ENCODE assay signal across 8 cellular contexts in genomic region chr3:129398803-129399144, GRCh38. TPM values are rescaled to one million over a fixed set of nuclear protein-coding genes. Genes with fewer than 3 reads are reported as not detected.
DNase-seq lines count a peak whose midpoint lies in the region; ATAC-seq and TF ChIP-seq lines count a peak whose summit lies in the region.

No MANE protein-coding gene starts in this region.

- H3K9me3 Mint-ChIP-seq in activated B cell treated with CpG ODN at 0.5 μM for 24 hours (no peaks in the 10 kb centered on the region), neural crest cell (no peaks in the 10 kb centered on the region)

- ATAC-seq in HG03025 (IDR thresholded peaks at IDR 0.05; ENCODE audit: low FRiP score, unreplicated experiment), result peak; percentile 7
- peak; percentile 22 for ATAC-seq in activated B cell treated with CpG ODN at 0.5 μM for 24 hours (ENCODE audit: low read depth)
- no peak for ATAC-seq in HG03571 (IDR thresholded peaks at IDR 0.05; ENCODE audit: unreplicated experiment)

- H3K4me1 Mint-ChIP-seq in activated B cell treated with CpG ODN at 0.5 μM for 24 hours, result peaks cover 40% of the 10 kb centered on the region
- H3K4me1 Mint-ChIP-seq in neural crest cell, result peaks cover 22% of the 10 kb centered on the region

- H3K9me3 ChIP-seq in esophagus muscularis mucosa, result no peaks in the 10 kb centered on the region

- DNase-seq in GM12864 (ENCODE audit: low read depth) (no peak), activated B cell treated with CpG ODN at 0.5 μM for 24 hours (no peak), esophagus muscularis mucosa (ENCODE audit: extremely low spot score) (no peak), neural crest cell (ENCODE audit: low read depth, low spot score) (peak; percentile 9), OCI-M1 (lab: John Stamatoyannopoulos, UW) (no peak), SHP77 (lab: John Stamatoyannopoulos, UW) (no peak)

- peak overlapping the region; percentile 85 to 90 (median 86) for H3K27ac ChIP-seq in esophagus muscularis mucosa (replicated peaks in 1 of 4)

- TF ChIP-seq CTCF in GM12864 (IDR thresholded peaks at IDR 0.05; ENCODE audit: low read depth, low read length, missing control alignments) (no peak), activated B cell treated with CpG ODN at 0.5 μM for 24 hours (IDR thresholded peaks at IDR 0.05) (no peak), esophagus muscularis mucosa (IDR thresholded peaks at IDR 0.05) (no peak), neural crest cell (conservative IDR thresholded peaks at IDR 0.05) (no peak)

- WGBS in esophagus muscularis mucosa, result 4% methylated on average over 9 of the region's 18 CpGs

- POLR2A ChIA-PET in activated B cell treated with CpG ODN at 0.5 μM for 24 hours (lab: Charles Lee), result interaction anchor here (0.7 to 4.5 kb wide), 3 partner anchors 32 to 41 kb away, joined by 3 to 29 read pairs (median 3); partner anchors contain the start of genes IFT122 and MBD4

- CTCF ChIA-PET in activated B cell treated with CpG ODN at 0.5 μM for 24 hours (lab: Charles Lee), result interaction anchor here (1.7 kb wide), 1 partner anchor 15 kb away, joined by 4 read pairs; no protein-coding TSS in a partner anchor

- H3K4me3 ChIP-seq in GM12864 (ENCODE audit: low read depth, low read length) (peak overlapping the region; percentile 54), esophagus muscularis mucosa (peak overlapping the region; percentile 78 to 96 (median 86))

- H3K4me1 ChIP-seq in esophagus muscularis mucosa, result peaks cover 27 to 42% (median 32%) of the 10 kb centered on the region in 4 donors

- intact Hi-C loops in activated B cell treated with CpG ODN at 0.5 μM for 24 hours (cut with micrococcal nuclease), result loop anchor here (1.0 to 10.0 kb wide), 9 partner anchors 26 to 1804 kb away; partner anchors contain the start of genes ACAD9, EFCAB12, IFT122 and MCM2
- intact Hi-C loops in esophagus muscularis mucosa (cut with DNase I), result no loop called here

- no peaks in the 10 kb centered on the region for H3K27me3 ChIP-seq in esophagus muscularis mucosa

- H3K36me3 ChIP-seq in esophagus muscularis mucosa, result peaks cover 0 to 29% (median 12%) of the 10 kb centered on the region in 4 donors

- H3K27me3 Mint-ChIP-seq in activated B cell treated with CpG ODN at 0.5 μM for 24 hours (no peaks in the 10 kb centered on the region), neural crest cell (ENCODE audit: low read depth) (no peaks in the 10 kb centered on the region)

- no peak for TF ChIP-seq POLR2A in esophagus muscularis mucosa (IDR thresholded peaks at IDR 0.05; ENCODE audit: low read depth)

- no peak for TF ChIP-seq EP300 in esophagus muscularis mucosa (IDR thresholded peaks at IDR 0.05)

- H3K27ac Mint-ChIP-seq in activated B cell treated with CpG ODN at 0.5 μM for 24 hours, result peak overlapping the region; percentile 96
- H3K27ac Mint-ChIP-seq in neural crest cell (ENCODE audit: unreplicated experiment), result peak overlapping the region; percentile 98

- peaks cover 38% of the 10 kb centered on the region for H3K36me3 Mint-ChIP-seq in activated B cell treated with CpG ODN at 0.5 μM for 24 hours (ENCODE audit: low read depth)
- no peaks in the 10 kb centered on the region for H3K36me3 Mint-ChIP-seq in neural crest cell (ENCODE audit: low read depth)

- H3K4me3 Mint-ChIP-seq in activated B cell treated with CpG ODN at 0.5 μM for 24 hours, result peak overlapping the region; percentile 96
- H3K4me3 Mint-ChIP-seq in neural crest cell, result peak overlapping the region; percentile 94

RNA-seq across cellular contexts. Expression of gene EFCAB12, which starts 29.7 kb away (rescaled TPM):
- total RNA-seq in activated B cell treated with CpG ODN at 0.5 μM for 24 hours (1.8 and 2.1 TPM in 2 replicates), esophagus muscularis mucosa (under 1 TPM in 2 of 4 donors, not detected in 2; 0.19 to 0.42 TPM), neural crest cell (3.1 and 4.0 TPM in 2 replicates)

RNA-seq across cellular contexts. Expression of gene MBD4, which starts 41.0 kb away (rescaled TPM):
- 86.3 and 98.7 TPM in 2 replicates for total RNA-seq in activated B cell treated with CpG ODN at 0.5 μM for 24 hours
- 10 to 100 TPM; 12.1 to 23.3 (median 16.4) TPM for total RNA-seq in esophagus muscularis mucosa
- 37.8 and 39.5 TPM in 2 replicates for total RNA-seq in neural crest cell

RNA-seq across cellular contexts. Expression of gene IFT122, which starts 41.2 kb away (rescaled TPM):
- total RNA-seq in activated B cell treated with CpG ODN at 0.5 μM for 24 hours (18.7 and 19.2 TPM in 2 replicates), esophagus muscularis mucosa (10 to 100 TPM; 19.5 to 32.8 (median 21.9) TPM), neural crest cell (44.9 and 49.3 TPM in 2 replicates)
